ENCODE assay signal across 7 cellular contexts in genomic region chr2:123116595-123116994, GRCh38.
"Had no signal": no experiment of that assay in that cellular context is flagged by ENCODE, and none has a peak within 500 bp of the region (broad histone marks: within the 10 kb centered on the region; RNA-seq: fewer than 3 reads in every experiment).

No MANE protein-coding gene starts in this region.

- H3K4me1 Mint-ChIP-seq: IgD-negative memory B cell had no signal

- H3K4me3 ChIP-seq: K562 had no signal

- H3K27me3 Mint-ChIP-seq: IgD-negative memory B cell had no signal

- H3K27ac Mint-ChIP-seq: IgD-negative memory B cell had no signal

- H3K36me3 Mint-ChIP-seq: IgD-negative memory B cell had no signal

- DNase-seq: IMR-90, KBM-7, KG1 had no signal

- H3K4me3 Mint-ChIP-seq: IgD-negative memory B cell had no signal

- H3K27ac ChIP-seq: HL-60 had no signal

- ATAC-seq: HepG2, K562 had no signal
